ENCODE assay signal across 9 cellular contexts in genomic region chr15:41989573-41990242, GRCh38. TPM values are rescaled to one million over a fixed set of nuclear protein-coding genes. Genes with fewer than 3 reads are reported as not detected.
DNase-seq lines count a peak whose midpoint lies in the region; ATAC-seq and TF ChIP-seq lines count a peak whose summit lies in the region.
"Had no signal": no experiment of that assay in that cellular context is flagged by ENCODE, and none has a peak within 500 bp of the region (broad histone marks: within the 10 kb centered on the region; RNA-seq: fewer than 3 reads in every experiment).

No MANE protein-coding gene starts in this region.

- no peaks in the 10 kb centered on the region for H3K79me1 ChIP-seq in neuronal stem cell (ENCODE audit: low read depth, low read length)

- H4K8ac ChIP-seq in neuronal stem cell (ENCODE audit: low read depth, low read length): no peak overlapping the region

- H3K27ac Mint-ChIP-seq in activated T-helper 17 cell treated with anti-CD3 and anti-CD28 coated beads, Interleukin-2, amount 50 U/mL, for 72 hours: no peak overlapping the region

- H3K36me3 ChIP-seq in neuronal stem cell (replicated peaks in 1 of 2; ENCODE audit: control insufficient read depth in 2 of 2, insufficient read depth in 2 of 2, low read length in 2 of 2): no peaks in the 10 kb centered on the region

- H2AK5ac ChIP-seq in neuronal stem cell (ENCODE audit: low read depth, low read length): no peak overlapping the region

- H3K4me3 ChIP-seq in fibroblast of villous mesenchyme (ENCODE audit: low read depth, low read length): no peak overlapping the region
- H3K4me3 ChIP-seq in neuronal stem cell (ENCODE audit: low read length in 2 of 2): no peak overlapping the region

- no peak overlapping the region for H4K91ac ChIP-seq in neuronal stem cell (ENCODE audit: low read depth, low read length, poor library complexity)

- H2AFZ ChIP-seq in neuronal stem cell (ENCODE audit: low read length): peak overlapping the region; percentile 92

- H3K14ac ChIP-seq in neuronal stem cell (ENCODE audit: low read length): no peak overlapping the region

- H2BK15ac ChIP-seq in neuronal stem cell (ENCODE audit: low read length): no peak overlapping the region

- no peaks in the 10 kb centered on the region for H3K36me3 Mint-ChIP-seq in activated T-helper 17 cell treated with anti-CD3 and anti-CD28 coated beads, Interleukin-2, amount 50 U/mL, for 72 hours (ENCODE audit: low read depth)

- no peak overlapping the region for H3K4me2 ChIP-seq in neuronal stem cell (ENCODE audit: insufficient read depth, low read length, poor library complexity, severe bottlenecking)

- no peak overlapping the region for H3K23ac ChIP-seq in neuronal stem cell (ENCODE audit: low read depth, low read length, poor library complexity)

- no peak overlapping the region for H3K9ac ChIP-seq in neuronal stem cell (ENCODE audit: low read depth, low read length, poor library complexity)

- no peak overlapping the region for H2BK12ac ChIP-seq in neuronal stem cell (ENCODE audit: low read length)

- peaks cover 5 to 10% of the 10 kb centered on the region in 2 donors for H3K4me1 ChIP-seq in neuronal stem cell (ENCODE audit: control insufficient read depth in 2 of 2, insufficient read depth in 1 of 2, low read depth in 1 of 2, low read length in 2 of 2)

- no peak overlapping the region for H2BK5ac ChIP-seq in neuronal stem cell (ENCODE audit: low read length)

- H3K18ac ChIP-seq in neuronal stem cell (ENCODE audit: low read length): no peak overlapping the region

- no peaks in the 10 kb centered on the region for H3K4me1 Mint-ChIP-seq in activated T-helper 17 cell treated with anti-CD3 and anti-CD28 coated beads, Interleukin-2, amount 50 U/mL, for 72 hours

- no peaks in the 10 kb centered on the region for H3K9me3 Mint-ChIP-seq in activated T-helper 17 cell treated with anti-CD3 and anti-CD28 coated beads, Interleukin-2, amount 50 U/mL, for 72 hours

- DNase-seq in ELR (ENCODE audit: low read depth) (peak; percentile 73), RKO (ENCODE audit: low spot score) (peak; percentile 70), fibroblast of villous mesenchyme (ENCODE audit: low read depth) (peak; percentile 70), neuronal stem cell (ENCODE audit: low spot score) (peak; percentile 79), substantia nigra (lab: John Stamatoyannopoulos, UW) (peak in 47 of 49 donors; percentile 15 to 92 (median 63))

- H3K27me3 Mint-ChIP-seq in activated T-helper 17 cell treated with anti-CD3 and anti-CD28 coated beads, Interleukin-2, amount 50 U/mL, for 72 hours: no peaks in the 10 kb centered on the region

- H2BK120ac ChIP-seq in neuronal stem cell (ENCODE audit: low read depth, low read length): no peak overlapping the region

- no CpG with 5 or more reads among the region's 9 CpGs for WGBS in neuronal stem cell (ENCODE audit: extremely low coverage in 2 of 2, insufficient read length in 2 of 2, insufficient replicate concordance in 1 of 2), 2 donors

- no peak overlapping the region for H3K4ac ChIP-seq in neuronal stem cell (ENCODE audit: low read length)

- no peaks in the 10 kb centered on the region for H3K9me3 ChIP-seq in neuronal stem cell (replicated peaks in 1 of 2; ENCODE audit: control insufficient read depth in 2 of 2, insufficient read depth in 1 of 2, low read depth in 1 of 2, low read length in 2 of 2)

- ATAC-seq in HG03432 (IDR thresholded peaks at IDR 0.05; ENCODE audit: unreplicated experiment): peak; percentile 57
- ATAC-seq in activated T-helper 17 cell treated with anti-CD3 and anti-CD28 coated beads, Interleukin-2, amount 50 U/mL, for 72 hours (replicated peaks): peak; percentile 92
- ATAC-seq in HG02938 (IDR thresholded peaks at IDR 0.05; ENCODE audit: unreplicated experiment): no peak

- TF ChIP-seq CTCF in fibroblast of villous mesenchyme (IDR thresholded peaks at IDR 0.05; ENCODE audit: insufficient read depth, low read depth, low read length): peak; percentile 96

- no peak overlapping the region for H3K4me3 Mint-ChIP-seq in activated T-helper 17 cell treated with anti-CD3 and anti-CD28 coated beads, Interleukin-2, amount 50 U/mL, for 72 hours

- no peak overlapping the region for H3K27ac ChIP-seq in neuronal stem cell (replicated peaks; ENCODE audit: low read length)
- no peak overlapping the region for H3K27ac ChIP-seq in substantia nigra (ENCODE audit: low read depth, low read length, poor library complexity, severe bottlenecking)
- H3K27ac ChIP-seq: epithelial cell of prostate had no signal

- H3K27me3 ChIP-seq in neuronal stem cell (ENCODE audit: control insufficient read depth in 3 of 3, insufficient read depth in 3 of 3, low read depth in 1 of 3, low read length in 3 of 3): peaks cover 0 to 48% (median 0%) of the 10 kb centered on the region in 3 experiments

RNA-seq across cellular contexts. Expression of gene EHD4, which starts 17.4 kb away (rescaled TPM):
- 10 to 100 TPM; 51.0 to 56.3 TPM for total RNA-seq in activated T-helper 17 cell treated with anti-CD3 and anti-CD28 coated beads, Interleukin-2, amount 50 U/mL, for 72 hours
- 18.0 and 19.0 TPM in 2 replicates for total RNA-seq in fibroblast of villous mesenchyme
- 7.9 TPM for polyA plus RNA-seq in neuronal stem cell (2013, experiment 1 of 2)
- 8.1 TPM for polyA plus RNA-seq in neuronal stem cell (2013, experiment 2 of 2)

RNA-seq across cellular contexts. Expression of gene PLA2G4E, which starts 31.1 kb away (rescaled TPM):
- under 1 TPM in 1 of 2 donors, not detected in 1; 0.13 TPM for total RNA-seq in activated T-helper 17 cell treated with anti-CD3 and anti-CD28 coated beads, Interleukin-2, amount 50 U/mL, for 72 hours
- not detected in 2 replicates for total RNA-seq in fibroblast of villous mesenchyme
- polyA plus RNA-seq in neuronal stem cell (2013, experiment 1 of 2): not detected
- polyA plus RNA-seq in neuronal stem cell (2013, experiment 2 of 2): not detected
